Comparison of ENCODE assay signal across 16 cellular contexts in genomic region chr3:124773351-124774304, GRCh38. TPM values are rescaled to one million over a fixed set of nuclear protein-coding genes. Genes with fewer than 3 reads are reported as not detected.
DNase-seq lines count a peak whose midpoint lies in the region; ATAC-seq, FAIRE-seq and TF ChIP-seq lines count a peak whose summit lies in the region.
"Had no signal": no experiment of that assay in that cellular context is flagged by ENCODE, and none has a peak within 500 bp of the region (broad histone marks: within the 10 kb centered on the region; RNA-seq: fewer than 3 reads in every experiment).

No MANE protein-coding gene starts in this region.

- H4K8ac ChIP-seq in neuronal stem cell (ENCODE audit: low read depth, low read length), result no peak overlapping the region

- H3K27ac Mint-ChIP-seq in activated T-helper 1 cell treated with anti-CD3 and anti-CD28 coated beads, Interleukin-12 subunit alpha, Interleukin-12 subunit beta, Interleukin-2, Interleukin-4 antibody, amounts not matched to agents 30 ng/mL and 10 ng/mL and 1 ng/mL, durations not matched to agents 14 hours and 24 hours and 36 hours, result no peak overlapping the region
- H3K27ac Mint-ChIP-seq: activated B cell treated with CpG ODN at 0.5 μM for 24 hours; activated naive CD8-positive, alpha-beta T cell treated with anti-CD3 and anti-CD28 coated beads, Interleukin-2, amount 50 U/mL, for 24 hours; naive thymus-derived CD4-positive, alpha-beta T cell had no signal

- intact Hi-C loops in heart left ventricle (cut with DNase I) (loop anchor here in 3 of 10 donors (5.0 to 10.0 kb wide), 3 partner anchors 39 to 114 kb away; partner anchors contain the start of gene ITGB5 (in 1 of the 3)), right cardiac atrium (cut with DNase I) (loop anchor here in 1 of 4 donors (5.0 kb wide), 1 partner anchor 114 kb away; the partner anchor contains the start of gene ITGB5)
- intact Hi-C loops in activated T-helper 1 cell treated with anti-CD3 and anti-CD28 coated beads, Interleukin-12 subunit alpha, Interleukin-12 subunit beta, Interleukin-2, Interleukin-4 antibody, amounts not matched to agents 30 ng/mL and 10 ng/mL and 1 ng/mL, durations not matched to agents 14 hours and 24 hours and 36 hours (cut with micrococcal nuclease), result no loop called here

- DNase-seq in heart left ventricle (peak in 2 of 5 donors; percentile 24 to 31), right cardiac atrium (no peak), coronary artery (ENCODE audit: low spot score) (no peak), neuronal stem cell (ENCODE audit: low spot score) (no peak), urothelium cell line (ENCODE audit: low spot score) (no peak), H54 (ENCODE audit: insufficient read length, low spot score) (no peak), NOMO-1 treated with DMSO at 0.1 percent for 48 hours (lab: John Stamatoyannopoulos, UW; ENCODE audit: unreplicated experiment) (no peak)
- no peak for DNase-seq in activated T-helper 1 cell treated with anti-CD3 and anti-CD28 coated beads, Interleukin-12 subunit alpha, Interleukin-12 subunit beta, Interleukin-2, Interleukin-4 antibody, amounts not matched to agents 30 ng/mL and 10 ng/mL and 1 ng/mL, durations not matched to agents 14 hours and 24 hours and 36 hours (ENCODE audit: low spot score)
- DNase-seq: activated B cell treated with CpG ODN at 0.5 μM for 24 hours; activated naive CD8-positive, alpha-beta T cell treated with anti-CD3 and anti-CD28 coated beads, Interleukin-2, amount 50 U/mL, for 24 hours; Calu3; naive thymus-derived CD4-positive, alpha-beta T cell; NCI-H2081 treated with DMSO at 0.1 percent for 48 hours; NK-92 treated with Interleukin-12 subunit alpha and Interleukin-12 subunit beta, amount 100 ng/mL, for 24 hours had no signal

- TF ChIP-seq CTCF in heart left ventricle (IDR thresholded peaks at IDR 0.05) (no peak), coronary artery (IDR thresholded peaks at IDR 0.05) (no peak)

- H3K9ac ChIP-seq in neuronal stem cell (ENCODE audit: low read depth, low read length, poor library complexity), result no peak overlapping the region

- peaks cover 22% of the 10 kb centered on the region for H3K27me3 Mint-ChIP-seq in activated T-helper 1 cell treated with anti-CD3 and anti-CD28 coated beads, Interleukin-12 subunit alpha, Interleukin-12 subunit beta, Interleukin-2, Interleukin-4 antibody, amounts not matched to agents 30 ng/mL and 10 ng/mL and 1 ng/mL, durations not matched to agents 14 hours and 24 hours and 36 hours (ENCODE audit: insufficient read depth)

- H3K4me1 ChIP-seq in heart left ventricle, result peaks cover 14 to 98% (median 65%) of the 10 kb centered on the region in 12 donors
- peaks cover 20% of the 10 kb centered on the region for H3K4me1 ChIP-seq in right cardiac atrium (ENCODE audit: control insufficient read depth, insufficient read depth, low read length)
- H3K4me1 ChIP-seq in neuronal stem cell (ENCODE audit: control insufficient read depth in 2 of 2, insufficient read depth in 1 of 2, low read depth in 1 of 2, low read length in 2 of 2), result peaks cover 12 to 14% of the 10 kb centered on the region in 2 donors

- H3K4me3 Mint-ChIP-seq in activated T-helper 1 cell treated with anti-CD3 and anti-CD28 coated beads, Interleukin-12 subunit alpha, Interleukin-12 subunit beta, Interleukin-2, Interleukin-4 antibody, amounts not matched to agents 30 ng/mL and 10 ng/mL and 1 ng/mL, durations not matched to agents 14 hours and 24 hours and 36 hours, result no peak overlapping the region
- H3K4me3 Mint-ChIP-seq: activated B cell treated with CpG ODN at 0.5 μM for 24 hours; activated naive CD8-positive, alpha-beta T cell treated with anti-CD3 and anti-CD28 coated beads, Interleukin-2, amount 50 U/mL, for 24 hours; naive thymus-derived CD4-positive, alpha-beta T cell had no signal

- H3K9me3 Mint-ChIP-seq in activated T-helper 1 cell treated with anti-CD3 and anti-CD28 coated beads, Interleukin-12 subunit alpha, Interleukin-12 subunit beta, Interleukin-2, Interleukin-4 antibody, amounts not matched to agents 30 ng/mL and 10 ng/mL and 1 ng/mL, durations not matched to agents 14 hours and 24 hours and 36 hours, result no peaks in the 10 kb centered on the region
- H3K9me3 Mint-ChIP-seq: activated B cell treated with CpG ODN at 0.5 μM for 24 hours; activated naive CD8-positive, alpha-beta T cell treated with anti-CD3 and anti-CD28 coated beads, Interleukin-2, amount 50 U/mL, for 24 hours; naive thymus-derived CD4-positive, alpha-beta T cell had no signal

- no peak overlapping the region for H2BK12ac ChIP-seq in neuronal stem cell (ENCODE audit: low read length)

- H3K36me3 Mint-ChIP-seq in activated T-helper 1 cell treated with anti-CD3 and anti-CD28 coated beads, Interleukin-12 subunit alpha, Interleukin-12 subunit beta, Interleukin-2, Interleukin-4 antibody, amounts not matched to agents 30 ng/mL and 10 ng/mL and 1 ng/mL, durations not matched to agents 14 hours and 24 hours and 36 hours (ENCODE audit: low read depth), result no peaks in the 10 kb centered on the region
- H3K36me3 Mint-ChIP-seq: naive thymus-derived CD4-positive, alpha-beta T cell had no signal

- H3K27ac ChIP-seq in heart left ventricle (peak overlapping the region; percentile 1 to 76 (median 62)), right cardiac atrium (ENCODE audit: low read length) (no peak overlapping the region), coronary artery (peak overlapping the region; percentile 58 to 97), neuronal stem cell (replicated peaks; ENCODE audit: low read length) (no peak overlapping the region)

- H3K79me1 ChIP-seq in neuronal stem cell (ENCODE audit: low read depth, low read length), result peaks cover 8% of the 10 kb centered on the region

- H2BK15ac ChIP-seq in neuronal stem cell (ENCODE audit: low read length), result no peak overlapping the region

- H3K18ac ChIP-seq in neuronal stem cell (ENCODE audit: low read length), result peak overlapping the region; percentile 45

- no peaks in the 10 kb centered on the region for H3K4me1 Mint-ChIP-seq in activated T-helper 1 cell treated with anti-CD3 and anti-CD28 coated beads, Interleukin-12 subunit alpha, Interleukin-12 subunit beta, Interleukin-2, Interleukin-4 antibody, amounts not matched to agents 30 ng/mL and 10 ng/mL and 1 ng/mL, durations not matched to agents 14 hours and 24 hours and 36 hours (ENCODE audit: low read depth)
- H3K4me1 Mint-ChIP-seq: activated B cell treated with CpG ODN at 0.5 μM for 24 hours; activated naive CD8-positive, alpha-beta T cell treated with anti-CD3 and anti-CD28 coated beads, Interleukin-2, amount 50 U/mL, for 24 hours; naive thymus-derived CD4-positive, alpha-beta T cell had no signal

- no peak overlapping the region for H3K4me3 ChIP-seq in heart left ventricle
- no peak overlapping the region for H3K4me3 ChIP-seq in right cardiac atrium (ENCODE audit: low read length)
- no peak overlapping the region for H3K4me3 ChIP-seq in coronary artery
- peak overlapping the region in 1 of 2 donors; percentile 46 for H3K4me3 ChIP-seq in neuronal stem cell (ENCODE audit: low read length in 2 of 2)
- H3K4me3 ChIP-seq: skin epidermis had no signal

- no peak overlapping the region for H2BK120ac ChIP-seq in neuronal stem cell (ENCODE audit: low read depth, low read length)

- FAIRE-seq in urothelium cell line (lab: Jason Lieb, UNC), result peak; percentile 92
- FAIRE-seq in H54 (lab: Jason Lieb, UNC), result no peak
- FAIRE-seq: kidney had no signal

- no peak overlapping the region for H3K23ac ChIP-seq in neuronal stem cell (ENCODE audit: low read depth, low read length, poor library complexity)

- no peak overlapping the region for H2BK5ac ChIP-seq in neuronal stem cell (ENCODE audit: low read length)

- no peak overlapping the region for H2AFZ ChIP-seq in neuronal stem cell (ENCODE audit: low read length)

- H3K9me3 ChIP-seq in heart left ventricle (no peaks in the 10 kb centered on the region), right cardiac atrium (ENCODE audit: control insufficient read depth, low read length) (no peaks in the 10 kb centered on the region), neuronal stem cell (replicated peaks in 1 of 2; ENCODE audit: control insufficient read depth in 2 of 2, insufficient read depth in 1 of 2, low read depth in 1 of 2, low read length in 2 of 2) (no peaks in the 10 kb centered on the region)

- ATAC-seq in heart left ventricle, result no peak
- no peak for ATAC-seq in right cardiac atrium
- ATAC-seq: activated naive CD8-positive, alpha-beta T cell treated with anti-CD3 and anti-CD28 coated beads, Interleukin-2, amount 50 U/mL, for 24 hours; naive thymus-derived CD4-positive, alpha-beta T cell had no signal

- H2AK5ac ChIP-seq in neuronal stem cell (ENCODE audit: low read depth, low read length), result no peak overlapping the region

- H3K27me3 ChIP-seq in heart left ventricle (no peaks in the 10 kb centered on the region), right cardiac atrium (ENCODE audit: control insufficient read depth, insufficient read depth) (no peaks in the 10 kb centered on the region), neuronal stem cell (ENCODE audit: control insufficient read depth in 3 of 3, insufficient read depth in 3 of 3, low read depth in 1 of 3, low read length in 3 of 3) (no peaks in the 10 kb centered on the region)

- TF ChIP-seq POLR2A in heart left ventricle (IDR thresholded peaks at IDR 0.05), result no peak
- no peak for TF ChIP-seq POLR2A in H54 (IDR thresholded peaks at IDR 0.05; ENCODE audit: low read depth, low read length)

- no peak overlapping the region for H4K91ac ChIP-seq in neuronal stem cell (ENCODE audit: low read depth, low read length, poor library complexity)

- 91 to 95% (median 94%) methylated on average over 15 to 17 of the region's 17 CpGs for WGBS in heart left ventricle, 4 donors
- 90% methylated on average over 17 of the region's 17 CpGs for WGBS in right cardiac atrium
- no CpG with 5 or more reads among the region's 17 CpGs for WGBS in neuronal stem cell (ENCODE audit: extremely low coverage in 2 of 2, insufficient read length in 2 of 2, insufficient replicate concordance in 1 of 2), 2 donors

- H3K36me3 ChIP-seq in heart left ventricle, result peaks cover 0 to 24% (median 12%) of the 10 kb centered on the region in 9 donors
- H3K36me3 ChIP-seq in neuronal stem cell (replicated peaks in 1 of 2; ENCODE audit: control insufficient read depth in 2 of 2, insufficient read depth in 2 of 2, low read length in 2 of 2), result peaks cover 2 to 8% of the 10 kb centered on the region in 2 donors

- no peak overlapping the region for H3K4ac ChIP-seq in neuronal stem cell (ENCODE audit: low read length)

- no peak overlapping the region for H3K4me2 ChIP-seq in neuronal stem cell (ENCODE audit: insufficient read depth, low read length, poor library complexity, severe bottlenecking)

- no peak overlapping the region for H3K14ac ChIP-seq in neuronal stem cell (ENCODE audit: low read length)

RNA-seq across cellular contexts. Expression of gene UMPS, which starts 43.4 kb away (rescaled TPM):
- 10 to 100 TPM in 2 of 9 donors, 1 to 10 TPM in 7; 4.7 to 15.9 (median 7.1) TPM for total RNA-seq in heart left ventricle
- 1 to 10 TPM; 2.3 to 7.8 TPM for polyA plus RNA-seq in heart left ventricle
- total RNA-seq in right cardiac atrium, result 10 to 100 TPM in 3 of 4 donors, 1 to 10 TPM in 1; 9.6 to 12.8 (median 10.6) TPM
- 4.2 TPM for polyA plus RNA-seq in right cardiac atrium
- polyA plus RNA-seq in neuronal stem cell (2013, experiment 1 of 2), result 13.8 TPM
- polyA plus RNA-seq in neuronal stem cell (2013, experiment 2 of 2), result 13.2 TPM
- total RNA-seq in activated T-helper 1 cell treated with anti-CD3 and anti-CD28 coated beads, Interleukin-12 subunit alpha, Interleukin-12 subunit beta, Interleukin-2, Interleukin-4 antibody, amounts not matched to agents 30 ng/mL and 10 ng/mL and 1 ng/mL, durations not matched to agents 14 hours and 24 hours and 36 hours, result 54.2 and 56.3 TPM in 2 replicates

Comparison
In these comparisons a context has a peak if more than half of its experiments do, and no peak if none do; other contexts are left out.
1. H3K27ac ChIP-seq: peak in heart left ventricle (12 of 12) and coronary artery (2 of 2); none in right cardiac atrium (single experiment) and neuronal stem cell (single experiment).